ENCODE assay signal across 17 cellular contexts in genomic region chr7:41060796-41061195, GRCh38.
DNase-seq lines count a peak whose midpoint lies in the region; ATAC-seq and TF ChIP-seq lines count a peak whose summit lies in the region.
"Had no signal": no experiment of that assay in that cellular context is flagged by ENCODE, and none has a peak within 500 bp of the region (broad histone marks: within the 10 kb centered on the region; RNA-seq: fewer than 3 reads in every experiment).

No MANE protein-coding gene starts in this region.

- 0 out of 3 replicates have a peak overlapping the region, but pooled peaks have one; percentile 21 for H2BK15ac ChIP-seq in IMR-90 (ENCODE audit: low read depth, low read length)

- H3K9ac ChIP-seq in IMR-90 (ENCODE audit: low read depth, low read length) (no peak overlapping the region), trophoblast cell (ENCODE audit: low read length) (no peak overlapping the region)

- H3K79me1 ChIP-seq in IMR-90 (ENCODE audit: low read depth in 1 of 2, low read length in 2 of 2) (no peaks in the 10 kb centered on the region), trophoblast cell (ENCODE audit: low read length) (no peaks in the 10 kb centered on the region)

- H2AK5ac ChIP-seq in IMR-90 (ENCODE audit: low read depth, low read length) = peak overlapping the region; percentile 61
- no peak overlapping the region for H2AK5ac ChIP-seq in trophoblast cell (ENCODE audit: low read length)

- H3K9me1 ChIP-seq in IMR-90 (ENCODE audit: insufficient read depth, low read length) = no peaks in the 10 kb centered on the region

- H3K4ac ChIP-seq in IMR-90 (ENCODE audit: low read depth, low read length) (no peak overlapping the region), trophoblast cell (ENCODE audit: low read depth, low read length) (no peak overlapping the region)

- H2AFZ ChIP-seq in IMR-90 (replicated peaks; ENCODE audit: low read length, poor library complexity) (peak overlapping the region; percentile 56), trophoblast cell (ENCODE audit: insufficient read depth, low read length, poor library complexity) (no peak overlapping the region)

- H3K4me2 ChIP-seq in IMR-90 (ENCODE audit: low read depth, low read length) = no peak overlapping the region
- H3K4me2 ChIP-seq in trophoblast cell (ENCODE audit: low read length) = no peak overlapping the region

- in situ Hi-C loops in IMR-90 (cut with MboI; ENCODE audit: low sequenced_read_pairs) = no loop called here

- H3K4me1 ChIP-seq in IMR-90 (ENCODE audit: control insufficient read depth, insufficient read depth, low read length) (peaks cover 2% of the 10 kb centered on the region; the same call in 1 of the 2 replicates), trophoblast cell (ENCODE audit: control insufficient read depth in 1 of 2, insufficient read depth in 2 of 2, low read length in 2 of 2) (peaks cover 0 to 4% of the 10 kb centered on the region in 2 experiments), lower lobe of right lung (no peaks in the 10 kb centered on the region)

- H4K8ac ChIP-seq in IMR-90 (ENCODE audit: low read depth in 2 of 2, low read length in 2 of 2) (no peak overlapping the region), trophoblast cell (ENCODE audit: low read depth, low read length) (no peak overlapping the region)

- no peak for TF ChIP-seq RAD21 in IMR-90 (IDR thresholded peaks at IDR 0.05; ENCODE audit: low read length)

- BruUV-seq in IMR-90 (replicated peaks; lab: Mats Ljungman, UMichigan) = no TSS peak

- H3K27me3 ChIP-seq in IMR-90 (ENCODE audit: control insufficient read depth, insufficient read depth, low read length) = no peaks in the 10 kb centered on the region
- H3K27me3 ChIP-seq in trophoblast cell (ENCODE audit: insufficient read depth, low read length) = no peaks in the 10 kb centered on the region
- no peaks in the 10 kb centered on the region for H3K27me3 ChIP-seq in lower lobe of right lung (ENCODE audit: low read depth)

- H4K91ac ChIP-seq in IMR-90 (ENCODE audit: insufficient read depth, low read depth, low read length) = no peak overlapping the region
- H4K91ac ChIP-seq in trophoblast cell (ENCODE audit: low read depth, low read length) = peak overlapping the region; percentile 20

- no peak overlapping the region for H2BK12ac ChIP-seq in trophoblast cell (ENCODE audit: low read length)

- no peaks in the 10 kb centered on the region for H3K79me2 ChIP-seq in trophoblast cell (ENCODE audit: control insufficient read depth, insufficient read depth, low read length, poor library complexity)

- H3K23ac ChIP-seq in IMR-90 (ENCODE audit: low read depth, low read length) (no peak overlapping the region), trophoblast cell (ENCODE audit: low read length) (no peak overlapping the region)

- POLR2A ChIA-PET in IMR-90 (lab: Charles Lee; ENCODE audit: unreplicated experiment) = no interaction called here

- H2AK9ac ChIP-seq in IMR-90 (replicated peaks; ENCODE audit: low read depth, low read length, poor library complexity) = no peak overlapping the region

- H3K36me3 ChIP-seq in IMR-90 (ENCODE audit: control insufficient read depth, insufficient read depth, low read length) (no peaks in the 10 kb centered on the region), trophoblast cell (ENCODE audit: control insufficient read depth in 1 of 2, insufficient read depth in 2 of 2, low read length in 2 of 2) (no peaks in the 10 kb centered on the region), lower lobe of right lung (no peaks in the 10 kb centered on the region)

- intact Hi-C loops in IMR-90 (cut with micrococcal nuclease) = no loop called here
- intact Hi-C loops in lower lobe of right lung (cut with DNase I) = no loop called here

- no peak overlapping the region for H4K5ac ChIP-seq in IMR-90 (ENCODE audit: low read depth, low read length)

- CTCF ChIA-PET in IMR-90 (lab: Yijun Ruan, JAX) = no interaction called here

- no peak for DNase-seq in IMR-90
- DNase-seq in RPMI7951 (ENCODE audit: low read depth) = peak; percentile 75
- DNase-seq in trophoblast cell = no peak
- no peak for DNase-seq in lower lobe of right lung
- no peak for DNase-seq in stimulated activated CD8-positive, alpha-beta memory T cell treated with anti-CD3 and anti-CD28 coated beads, Interleukin-4, amount 100 ng/mL, for 48 hours
- DNase-seq: Caco-2; CD4-positive, CD25-positive, alpha-beta regulatory T cell; CD8-positive, alpha-beta T cell; DMS153; EL; GDM1; GOT3; H7; HCEC 1CT had no signal

- no peak overlapping the region for H4K12ac ChIP-seq in trophoblast cell (ENCODE audit: low read depth, low read length)

- H3K27ac ChIP-seq in IMR-90 (ENCODE audit: insufficient read depth, low read length) (no peak overlapping the region), trophoblast cell (ENCODE audit: low read depth, low read length) (no peak overlapping the region), lower lobe of right lung (no peak overlapping the region)
- H3K27ac ChIP-seq: C4-2B had no signal

- no peak for TF ChIP-seq POLR2A in IMR-90 (IDR thresholded peaks at IDR 0.05; ENCODE audit: low read depth, low read length)

- no peak overlapping the region for H3K4me3 ChIP-seq in IMR-90 (ENCODE audit: insufficient read depth, low read depth, low read length)
- H3K4me3 ChIP-seq in trophoblast cell (ENCODE audit: low read depth, low read length) = no peak overlapping the region
- H3K4me3 ChIP-seq in lower lobe of right lung = no peak overlapping the region
- H3K4me3 ChIP-seq: GM12878 had no signal

- no peak overlapping the region for H3K56ac ChIP-seq in IMR-90 (ENCODE audit: extremely low read depth, insufficient read depth, low read length)

- TF ChIP-seq CTCF in IMR-90 (conservative IDR thresholded peaks at IDR 0.05; ENCODE audit: low read depth, low read length) = no peak
- TF ChIP-seq CTCF in lower lobe of right lung (IDR thresholded peaks at IDR 0.05) = no peak

- dilution Hi-C loops in IMR-90 (cut with HindIII; ENCODE audit: low sequenced_read_pairs, unreplicated experiment) = no loop called here

- no CpG with 5 or more reads among the region's 6 CpGs for WGBS in IMR-90 (ENCODE audit: extremely low coverage in 2 of 2, insufficient read length in 1 of 2), 2 experiments
- no CpG with 5 or more reads among the region's 6 CpGs for WGBS in trophoblast cell (ENCODE audit: extremely low coverage, insufficient coverage, insufficient read length)

- H3K18ac ChIP-seq in IMR-90 (ENCODE audit: low read depth, low read length) (no peak overlapping the region), trophoblast cell (ENCODE audit: low read length) (no peak overlapping the region)

- ATAC-seq in IMR-90 (ENCODE audit: low read depth) (no peak), GM21528 (IDR thresholded peaks at IDR 0.05; ENCODE audit: low FRiP score, unreplicated experiment) (no peak), lower lobe of right lung (no peak)
- ATAC-seq: CD8-positive, alpha-beta T cell; GM12878 had no signal

- no peak overlapping the region for H2BK120ac ChIP-seq in IMR-90 (ENCODE audit: low read depth, low read length)
- no peak overlapping the region for H2BK120ac ChIP-seq in trophoblast cell (ENCODE audit: insufficient read depth, low read length, poor library complexity)

- H2BK5ac ChIP-seq in IMR-90 (ENCODE audit: low read depth, low read length, poor library complexity, severe bottlenecking) = no peak overlapping the region
- no peak overlapping the region for H2BK5ac ChIP-seq in trophoblast cell (ENCODE audit: low read depth, low read length, poor library complexity)

- H3K14ac ChIP-seq in IMR-90 (replicated peaks; ENCODE audit: low read depth, low read length) (peak overlapping the region; percentile 22; the same call in 1 of the 2 replicates), trophoblast cell (ENCODE audit: low read length) (no peak overlapping the region)

- no peak overlapping the region for H2BK20ac ChIP-seq in IMR-90 (ENCODE audit: low read depth, low read length)

- H3K9me3 ChIP-seq in IMR-90 (ENCODE audit: control insufficient read depth, insufficient read depth, low read length) (no peaks in the 10 kb centered on the region), trophoblast cell (ENCODE audit: insufficient read depth, low read depth, low read length) (peaks cover 5% of the 10 kb centered on the region), lower lobe of right lung (no peaks in the 10 kb centered on the region)
- H3K9me3 ChIP-seq: Caco-2 had no signal

- no peaks in the 10 kb centered on the region for H4K20me1 ChIP-seq in IMR-90 (ENCODE audit: insufficient read depth, low read length)

TF ChIP-seq in IMR-90, 13 proteins besides CTCF, POLR2A, EP300 and RAD21:
- TF ChIP-seq FOS (IDR thresholded peaks at IDR 0.05; ENCODE audit: low read depth, low read length) = no peak
- no peak for TF ChIP-seq RCOR1 (IDR thresholded peaks at IDR 0.05; ENCODE audit: insufficient replicate concordance, low read length)
- TF ChIP-seq ELK1 (IDR thresholded peaks at IDR 0.05; ENCODE audit: borderline replicate concordance, low read depth, low read length) = no peak
TF ChIP-seq in IMR-90: peak in this region for 0.
